ENCODE assay signal across 8 cellular contexts in genomic region chr6:160088069-160088773, GRCh38. TPM values are rescaled to one million over a fixed set of nuclear protein-coding genes. Genes with fewer than 3 reads are reported as not detected.
DNase-seq lines count a peak whose midpoint lies in the region; TF ChIP-seq lines count a peak whose summit lies in the region.

No MANE protein-coding gene starts in this region.

- no peaks in the 10 kb centered on the region for H3K9me3 ChIP-seq in SJSA1 (replicated peaks)

- TF ChIP-seq CTCF in GM13976 (IDR thresholded peaks at IDR 0.05; ENCODE audit: borderline replicate concordance, control extremely low read depth, extremely low read depth, insufficient read depth, missing control alignments) (peak; percentile 36), fibroblast of pulmonary artery (IDR thresholded peaks at IDR 0.05; ENCODE audit: low read length, missing control alignments) (peak; percentile 99)

- in situ Hi-C loops in GM13976 (cut with MboI; ENCODE audit: low sequenced_read_pairs, unreplicated experiment), result no loop called here

- DNase-seq in A172 (ENCODE audit: low spot score) (peak; percentile 61), GM13976 (ENCODE audit: low spot score) (no peak), SJSA1 (ENCODE audit: low read depth in 1 of 2, low spot score in 2 of 2) (peak; percentile 35 to 67), fibroblast of pulmonary artery (ENCODE audit: low read depth) (peak; percentile 88), nucleus accumbens (lab: John Stamatoyannopoulos, UW) (peak in 49 of 56 donors; percentile 1 to 77 (median 30)), NCI-H510A treated with DMSO at 0.1 percent for 48 hours (lab: John Stamatoyannopoulos, UW) (no peak)
- no peak for DNase-seq in activated CD8-positive, alpha-beta memory T cell treated with anti-CD3 and anti-CD28 coated beads for 24 hours
- DNase-seq in NK-92 treated with Interleukin-12 subunit alpha and Interleukin-12 subunit beta, amount 100 ng/mL, for 24 hours (lab: John Stamatoyannopoulos, UW), result no peak

- H3K27me3 ChIP-seq in SJSA1 (replicated peaks), result no peaks in the 10 kb centered on the region

- no peaks in the 10 kb centered on the region for H3K4me1 ChIP-seq in SJSA1 (replicated peaks)

- peaks cover 75% of the 10 kb centered on the region for H3K36me3 ChIP-seq in SJSA1

- H3K4me3 ChIP-seq in SJSA1, result no peak overlapping the region
- H3K4me3 ChIP-seq in fibroblast of pulmonary artery (replicated peaks; ENCODE audit: low read depth, low read length), result no peak overlapping the region

- H3K27ac ChIP-seq in SJSA1, result no peak overlapping the region

RNA-seq across cellular contexts. Expression of gene SLC22A1, which starts 33.4 kb away (rescaled TPM):
- total RNA-seq in A172 (2014; rRNA removed; shearing (Covaris generic)), result 0.07 and 0.17 TPM in 2 replicates
- total RNA-seq in SJSA1 (2014; rRNA removed; shearing (Covaris generic)), result not detected in 2 replicates

Comparison
In these comparisons a context has a peak if more than half of its experiments do, and no peak if none do; other contexts are left out.
1. DNase-seq: peak in A172 (single experiment), SJSA1 (2 of 2), fibroblast of pulmonary artery (single experiment) and nucleus accumbens (49 of 56); none in GM13976 (single experiment), activated CD8-positive, alpha-beta memory T cell treated with anti-CD3 and anti-CD28 coated beads for 24 hours (single experiment), NCI-H510A treated with DMSO at 0.1 percent for 48 hours (single experiment) and NK-92 treated with Interleukin-12 subunit alpha and Interleukin-12 subunit beta, amount 100 ng/mL, for 24 hours (single experiment).